ENCODE assay signal across 10 cellular contexts in genomic region chr1:158179301-158180041, GRCh38. TPM values are rescaled to one million over a fixed set of nuclear protein-coding genes. Genes with fewer than 3 reads are reported as not detected.
A peak's percentile ranks its signal among the peaks of the same experiment; 100 is the strongest.
DNase-seq lines count a peak whose midpoint lies in the region; ATAC-seq and TF ChIP-seq lines count a peak whose summit lies in the region.
"Had no signal": no experiment of that assay in that cellular context is flagged by ENCODE, and none has a peak within 500 bp of the region (broad histone marks: within the 10 kb centered on the region; RNA-seq: fewer than 3 reads in every experiment).

No MANE protein-coding gene starts in this region.

- H3K36me3 Mint-ChIP-seq in activated B cell treated with CpG ODN at 0.5 μM for 24 hours (ENCODE audit: low read depth) = peaks cover 24% of the 10 kb centered on the region

- H3K9me3 ChIP-seq in BLaER1 = peaks cover 17% of the 10 kb centered on the region; the same call in 1 of the 2 replicates
- no peaks in the 10 kb centered on the region for H3K9me3 ChIP-seq in BE2C

- H3K4me2 ChIP-seq in BLaER1 = peak overlapping the region; percentile 88; the same call in 1 of the 2 replicates

- no peak overlapping the region for H3K27ac ChIP-seq in BLaER1

- H4K20me1 ChIP-seq in BLaER1 = no peaks in the 10 kb centered on the region

- H3K4me3 Mint-ChIP-seq in activated B cell treated with CpG ODN at 0.5 μM for 24 hours = peak overlapping the region; percentile 94

- H3K9me3 Mint-ChIP-seq in activated B cell treated with CpG ODN at 0.5 μM for 24 hours = no peaks in the 10 kb centered on the region

- no peak overlapping the region for H3K4me3 ChIP-seq in BLaER1
- no peak overlapping the region for H3K4me3 ChIP-seq in BE2C (ENCODE audit: low read depth, low read length)
- H3K4me3 ChIP-seq in foreskin fibroblast (ENCODE audit: low read depth in 1 of 2, low read length in 2 of 2) = no peak overlapping the region

- H3K27ac Mint-ChIP-seq in activated B cell treated with CpG ODN at 0.5 μM for 24 hours = peak overlapping the region; percentile 81

- intact Hi-C loops in activated B cell treated with CpG ODN at 0.5 μM for 24 hours (cut with micrococcal nuclease) = loop anchor here (1.0 to 5.0 kb wide), 10 partner anchors 16 to 889 kb away; partner anchors contain the start of genes IFI16 and OR10T2

- no peak for TF ChIP-seq CTCF in activated B cell treated with CpG ODN at 0.5 μM for 24 hours (IDR thresholded peaks at IDR 0.05)
- TF ChIP-seq CTCF in BE2C (IDR thresholded peaks at IDR 0.05; ENCODE audit: low read depth, low read length) = no peak
- no peak for TF ChIP-seq CTCF in foreskin fibroblast (IDR thresholded peaks at IDR 0.05; ENCODE audit: low read depth, low read length)

- CTCF ChIA-PET in activated B cell treated with CpG ODN at 0.5 μM for 24 hours (lab: Charles Lee) = interaction anchor here (1.4 to 5.3 kb wide), 6 partner anchors 17 to 151 kb away, joined by 4 to 41 read pairs (median 8); no protein-coding TSS in a partner anchor

- POLR2A ChIA-PET in activated B cell treated with CpG ODN at 0.5 μM for 24 hours (lab: Charles Lee) = interaction anchor here (0.6 to 3.3 kb wide), 8 partner anchors 9 to 1682 kb away, joined by 3 to 15 read pairs (median 4); partner anchors contain the start of gene IFI16

- H3K4me1 ChIP-seq in BLaER1 = peaks cover 35% of the 10 kb centered on the region
- no peaks in the 10 kb centered on the region for H3K4me1 ChIP-seq in BE2C

- H3K9ac ChIP-seq in BLaER1 = no peak overlapping the region

- H3K27me3 ChIP-seq in BLaER1 = peaks cover 40% of the 10 kb centered on the region
- H3K27me3 ChIP-seq in BE2C = peaks cover 60% of the 10 kb centered on the region

- ATAC-seq in GM19324 (IDR thresholded peaks at IDR 0.05; ENCODE audit: low FRiP score, unreplicated experiment) (peak; percentile 91), HG03095 (IDR thresholded peaks at IDR 0.05; ENCODE audit: unreplicated experiment) (peak; percentile 88), activated B cell treated with CpG ODN at 0.5 μM for 24 hours (ENCODE audit: low read depth) (peak; percentile 81)

- no peak for DNase-seq in activated B cell treated with CpG ODN at 0.5 μM for 24 hours
- no peak for DNase-seq in NCI-H2107 treated with DMSO at 0.1 percent for 48 hours (lab: John Stamatoyannopoulos, UW; ENCODE audit: unreplicated experiment)
- DNase-seq in cortex of kidney (lab: John Stamatoyannopoulos, UW) = no peak
- no peak for DNase-seq in BE2C
- DNase-seq in foreskin fibroblast = no peak
- DNase-seq: C1 segment of cervical spinal cord; stimulated activated CD4-positive, alpha-beta T cell treated with anti-CD3 and anti-CD28 coated beads, Interleukin-4, amount 100 ng/mL, for 1 hour had no signal

- H3K4me1 Mint-ChIP-seq in activated B cell treated with CpG ODN at 0.5 μM for 24 hours = peaks cover 91% of the 10 kb centered on the region

- no peaks in the 10 kb centered on the region for H3K27me3 Mint-ChIP-seq in activated B cell treated with CpG ODN at 0.5 μM for 24 hours

- no peaks in the 10 kb centered on the region for H3K36me3 ChIP-seq in BLaER1
- no peaks in the 10 kb centered on the region for H3K36me3 ChIP-seq in BE2C

RNA-seq across cellular contexts. Expression of gene CD1D, which starts 1.2 kb away (rescaled TPM):
- total RNA-seq in activated B cell treated with CpG ODN at 0.5 μM for 24 hours = 4.6 and 5.0 TPM in 2 replicates
- not detected for polyA plus RNA-seq in BE2C (2012; ENCODE audit: insufficient read depth, insufficient read length, low read depth)
